Comparison of ENCODE assay signal across 1 cellular context in the genomic region with DNA sequence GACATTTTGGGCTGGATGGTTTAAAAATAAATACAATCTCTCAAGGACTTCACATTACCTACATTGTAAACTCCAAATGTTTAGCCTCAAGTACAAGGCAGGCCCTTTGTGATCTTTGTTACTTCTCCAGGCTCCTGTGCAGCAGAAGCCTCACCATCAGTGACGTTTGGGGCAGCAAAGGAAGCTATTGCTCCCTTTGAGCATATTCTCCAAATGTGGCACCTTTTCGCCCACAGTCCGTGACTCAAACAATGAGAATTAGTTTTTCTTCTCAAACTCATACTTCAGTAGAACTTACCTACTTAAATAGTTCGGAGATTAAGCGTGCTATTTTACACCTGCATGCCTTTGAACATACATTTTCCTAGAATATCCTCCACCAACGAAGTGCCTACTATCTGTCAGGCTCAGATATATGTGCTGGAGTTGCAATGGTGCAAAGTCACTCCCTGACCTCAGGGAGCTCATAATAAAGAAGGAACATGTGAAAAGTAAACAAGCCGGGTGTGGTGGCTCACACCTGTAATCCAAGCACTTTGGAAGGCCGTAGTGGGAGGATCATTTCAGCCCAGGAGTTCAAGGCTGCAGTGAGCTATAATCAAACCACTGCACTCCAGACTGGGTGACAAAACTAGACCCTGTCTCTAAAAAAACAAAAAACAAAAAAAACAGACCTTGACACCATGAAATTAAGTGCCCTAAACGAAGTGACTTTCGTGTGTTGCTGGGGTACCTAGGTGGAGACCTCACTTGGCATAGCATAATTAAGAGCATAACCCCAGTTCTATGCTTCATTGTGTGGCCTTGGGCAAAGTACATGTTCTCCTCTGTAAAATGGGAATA.
TF ChIP-seq lines count a peak whose summit lies in the region.

No MANE protein-coding gene starts in this region.

TF ChIP-seq in neural cell, 6 proteins besides CTCF, POLR2A, EP300 and RAD21:
- TF ChIP-seq, protein P1, sequence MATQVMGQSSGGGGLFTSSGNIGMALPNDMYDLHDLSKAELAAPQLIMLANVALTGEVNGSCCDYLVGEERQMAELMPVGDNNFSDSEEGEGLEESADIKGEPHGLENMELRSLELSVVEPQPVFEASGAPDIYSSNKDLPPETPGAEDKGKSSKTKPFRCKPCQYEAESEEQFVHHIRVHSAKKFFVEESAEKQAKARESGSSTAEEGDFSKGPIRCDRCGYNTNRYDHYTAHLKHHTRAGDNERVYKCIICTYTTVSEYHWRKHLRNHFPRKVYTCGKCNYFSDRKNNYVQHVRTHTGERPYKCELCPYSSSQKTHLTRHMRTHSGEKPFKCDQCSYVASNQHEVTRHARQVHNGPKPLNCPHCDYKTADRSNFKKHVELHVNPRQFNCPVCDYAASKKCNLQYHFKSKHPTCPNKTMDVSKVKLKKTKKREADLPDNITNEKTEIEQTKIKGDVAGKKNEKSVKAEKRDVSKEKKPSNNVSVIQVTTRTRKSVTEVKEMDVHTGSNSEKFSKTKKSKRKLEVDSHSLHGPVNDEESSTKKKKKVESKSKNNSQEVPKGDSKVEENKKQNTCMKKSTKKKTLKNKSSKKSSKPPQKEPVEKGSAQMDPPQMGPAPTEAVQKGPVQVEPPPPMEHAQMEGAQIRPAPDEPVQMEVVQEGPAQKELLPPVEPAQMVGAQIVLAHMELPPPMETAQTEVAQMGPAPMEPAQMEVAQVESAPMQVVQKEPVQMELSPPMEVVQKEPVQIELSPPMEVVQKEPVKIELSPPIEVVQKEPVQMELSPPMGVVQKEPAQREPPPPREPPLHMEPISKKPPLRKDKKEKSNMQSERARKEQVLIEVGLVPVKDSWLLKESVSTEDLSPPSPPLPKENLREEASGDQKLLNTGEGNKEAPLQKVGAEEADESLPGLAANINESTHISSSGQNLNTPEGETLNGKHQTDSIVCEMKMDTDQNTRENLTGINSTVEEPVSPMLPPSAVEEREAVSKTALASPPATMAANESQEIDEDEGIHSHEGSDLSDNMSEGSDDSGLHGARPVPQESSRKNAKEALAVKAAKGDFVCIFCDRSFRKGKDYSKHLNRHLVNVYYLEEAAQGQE (IDR thresholded peaks at IDR 0.05; ENCODE audit: borderline replicate concordance) = no peak
- TF ChIP-seq MXI1 (conservative IDR thresholded peaks at IDR 0.05; ENCODE audit: poor library complexity, severe bottlenecking) (no peak), SMC3 (conservative IDR thresholded peaks at IDR 0.05; ENCODE audit: poor library complexity) (no peak), POLR2AphosphoS5 (IDR thresholded peaks at IDR 0.05) (no peak), EZH2 (IDR thresholded peaks at IDR 0.05; ENCODE audit: borderline replicate concordance, insufficient read depth, low read length, poor library complexity, severe bottlenecking) (no peak), TAF1 (IDR thresholded peaks at IDR 0.05; ENCODE audit: low read depth) (no peak)
